14 cellular contexts compared by ENCODE assay signal in the genomic region with DNA sequence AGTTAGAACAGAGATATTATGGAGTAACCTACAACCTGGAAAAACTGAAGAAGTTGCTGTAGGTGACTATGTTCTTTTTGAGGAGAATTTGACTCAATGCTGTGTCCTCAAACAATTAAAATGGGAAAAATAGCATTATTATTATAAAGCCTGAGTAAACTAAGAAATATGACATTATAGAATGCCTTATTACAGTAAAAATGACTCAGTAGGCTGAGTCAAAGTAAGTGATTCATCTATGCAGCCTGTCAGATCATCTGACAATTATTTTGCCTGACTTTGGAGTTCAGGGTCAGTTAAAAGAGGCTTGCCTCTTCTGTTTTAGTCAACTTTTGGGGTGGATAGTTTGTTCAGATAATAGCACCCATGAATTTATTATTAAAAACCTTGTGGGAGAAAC.
DNase-seq lines count a peak whose midpoint lies in the region; ATAC-seq, FAIRE-seq and TF ChIP-seq lines count a peak whose summit lies in the region.
"Had no signal": no experiment of that assay in that cellular context is flagged by ENCODE, and none has a peak within 500 bp of the region (broad histone marks: within the 10 kb centered on the region; RNA-seq: fewer than 3 reads in every experiment).

No MANE protein-coding gene starts in this region.

- intact Hi-C loops in activated CD4-positive, alpha-beta T cell treated with anti-CD3 and anti-CD28 coated beads for 36 hours (cut with DNase I, micrococcal nuclease): no loop called here
- intact Hi-C loops in natural killer cell (cut with micrococcal nuclease): no loop called here

- H3K27me3 Mint-ChIP-seq in activated CD4-positive, alpha-beta T cell treated with anti-CD3 and anti-CD28 coated beads for 36 hours: peaks cover 5% of the 10 kb centered on the region
- no peaks in the 10 kb centered on the region for H3K27me3 Mint-ChIP-seq in natural killer cell (ENCODE audit: low read depth in 2 of 2)
- H3K27me3 Mint-ChIP-seq: progenitor cell of endocrine pancreas had no signal

- FAIRE-seq in urothelium cell line (lab: Jason Lieb, UNC): no peak

- peak; percentile 57 for ATAC-seq in activated CD4-positive, alpha-beta T cell treated with anti-CD3 and anti-CD28 coated beads for 36 hours
- ATAC-seq in natural killer cell: no peak

- CTCF ChIA-PET in activated CD4-positive, alpha-beta T cell treated with anti-CD3 and anti-CD28 coated beads for 36 hours (lab: Charles Lee): no interaction called here

- no peaks in the 10 kb centered on the region for H3K27me3 ChIP-seq in adipocyte (replicated peaks; ENCODE audit: control insufficient read depth, insufficient read depth, low read length)
- H3K27me3 ChIP-seq: heart left ventricle had no signal

- no peak overlapping the region for H3K27ac Mint-ChIP-seq in activated CD4-positive, alpha-beta T cell treated with anti-CD3 and anti-CD28 coated beads for 36 hours
- no peak overlapping the region for H3K27ac Mint-ChIP-seq in natural killer cell
- H3K27ac Mint-ChIP-seq: activated T-helper 2 cell treated with anti-CD3 and anti-CD28 coated beads, Interferon-gamma antibody, Interleukin-2, Interleukin-4, amounts not matched to agents 10 μg/mL and 5 μg/mL and 100 μg/mL, durations not matched to agents 14 hours and 24 hours and 36 hours; progenitor cell of endocrine pancreas had no signal

- H3K36me3 Mint-ChIP-seq in activated CD4-positive, alpha-beta T cell treated with anti-CD3 and anti-CD28 coated beads for 36 hours (ENCODE audit: low read depth): no peaks in the 10 kb centered on the region
- H3K36me3 Mint-ChIP-seq in natural killer cell: no peaks in the 10 kb centered on the region

- in situ Hi-C loops in KBM-7 (cut with MboI; ENCODE audit: low pct_unique_long_range_greater_than_20kb, low sequenced_read_pairs): no loop called here

- H3K9ac ChIP-seq in adipocyte (ENCODE audit: low read length): peak overlapping the region; percentile 81

- H3K9me3 Mint-ChIP-seq in activated CD4-positive, alpha-beta T cell treated with anti-CD3 and anti-CD28 coated beads for 36 hours (ENCODE audit: low read depth): no peaks in the 10 kb centered on the region
- peaks cover 5 to 11% of the 10 kb centered on the region in 2 donors for H3K9me3 Mint-ChIP-seq in natural killer cell
- H3K9me3 Mint-ChIP-seq: activated T-helper 2 cell treated with anti-CD3 and anti-CD28 coated beads, Interferon-gamma antibody, Interleukin-2, Interleukin-4, amounts not matched to agents 10 μg/mL and 5 μg/mL and 100 μg/mL, durations not matched to agents 14 hours and 24 hours and 36 hours had no signal

- TF ChIP-seq CTCF in foreskin fibroblast (IDR thresholded peaks at IDR 0.05; ENCODE audit: low read depth, low read length): no peak
- no peak for TF ChIP-seq CTCF in natural killer cell (IDR thresholded peaks at IDR 0.05)

- H3K4me3 ChIP-seq in adipocyte (ENCODE audit: low read length) (peak overlapping the region; percentile 47), foreskin fibroblast (ENCODE audit: low read depth in 1 of 2, low read length in 2 of 2) (no peak overlapping the region)
- H3K4me3 ChIP-seq: heart left ventricle had no signal

- H3K4me3 Mint-ChIP-seq in activated CD4-positive, alpha-beta T cell treated with anti-CD3 and anti-CD28 coated beads for 36 hours: no peak overlapping the region
- no peak overlapping the region for H3K4me3 Mint-ChIP-seq in natural killer cell

- no peak for DNase-seq in activated CD4-positive, alpha-beta T cell treated with anti-CD3 and anti-CD28 coated beads for 36 hours
- DNase-seq in activated CD4-positive, alpha-beta T cell treated with anti-CD3 and anti-CD28 coated beads, Interleukin-2, amount 50 U/mL, for 4 hours: no peak
- DNase-seq in adipocyte (ENCODE audit: low read depth) (peak; percentile 80), foreskin fibroblast (peak; percentile 78 to 87), urothelium cell line (ENCODE audit: low spot score) (peak; percentile 40), natural killer cell (no peak), KBM-7 (no peak), pons (ENCODE audit: low spot score) (no peak)
- DNase-seq: activated CD4-positive, CD25-positive, alpha-beta regulatory T cell treated with anti-CD3 and anti-CD28 coated beads, Interleukin-2, amount 50 U/mL, for 72 hours; heart left ventricle; MV-4-11; NCI-H526 had no signal

- no peaks in the 10 kb centered on the region for H3K4me1 Mint-ChIP-seq in activated CD4-positive, alpha-beta T cell treated with anti-CD3 and anti-CD28 coated beads for 36 hours
- no peaks in the 10 kb centered on the region for H3K4me1 Mint-ChIP-seq in natural killer cell

- no peaks in the 10 kb centered on the region for H3K36me3 ChIP-seq in adipocyte (ENCODE audit: control insufficient read depth, insufficient read depth, low read length, severe bottlenecking)
- H3K36me3 ChIP-seq: heart left ventricle had no signal

- POLR2A ChIA-PET in activated CD4-positive, alpha-beta T cell treated with anti-CD3 and anti-CD28 coated beads for 36 hours (lab: Charles Lee): no interaction called here

- no peaks in the 10 kb centered on the region for H3K9me3 ChIP-seq in adipocyte (ENCODE audit: control insufficient read depth, low read length)

- H3K4me1 ChIP-seq in adipocyte (ENCODE audit: control insufficient read depth, insufficient read depth, low read length): peaks cover 31% of the 10 kb centered on the region
- H3K4me1 ChIP-seq: heart left ventricle had no signal

Comparison
In these comparisons a context has a peak if more than half of its experiments do, and no peak if none do; other contexts are left out.
1. DNase-seq: peak in adipocyte (single experiment), foreskin fibroblast (2 of 2) and urothelium cell line (single experiment); none in activated CD4-positive, alpha-beta T cell treated with anti-CD3 and anti-CD28 coated beads for 36 hours (single experiment), activated CD4-positive, alpha-beta T cell treated with anti-CD3 and anti-CD28 coated beads, Interleukin-2, amount 50 U/mL, for 4 hours (0 of 2), natural killer cell (single experiment), KBM-7 (single experiment) and pons (single experiment).